8 cellular contexts compared by ENCODE assay signal in the genomic region with DNA sequence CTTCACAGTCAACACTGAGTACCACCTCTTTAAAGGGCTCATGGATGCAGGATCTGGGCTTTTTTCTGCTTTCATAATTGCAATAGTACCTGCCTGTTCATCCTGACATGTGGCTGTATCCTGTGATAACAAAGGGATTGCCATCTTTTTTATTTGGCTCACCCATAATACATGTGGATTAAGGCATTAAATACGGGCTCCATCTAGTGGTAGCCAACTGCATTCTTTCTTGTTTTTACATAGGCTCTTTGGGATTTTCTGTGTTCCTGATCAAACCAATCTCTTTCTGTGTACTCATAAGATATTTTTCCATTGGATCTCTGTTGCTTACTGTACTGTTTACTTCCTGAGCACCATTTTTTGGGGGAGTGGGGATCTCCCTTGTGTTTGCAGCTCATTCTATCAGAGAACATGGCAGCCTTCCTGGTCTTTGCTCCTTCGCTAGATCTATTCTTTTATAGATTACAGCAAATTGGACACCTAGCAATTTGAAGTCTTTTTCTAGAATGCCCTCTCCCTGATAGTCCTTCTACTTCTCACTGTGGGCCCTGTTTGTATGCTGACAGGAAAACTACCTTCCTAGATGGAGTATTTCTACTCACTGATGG.
DNase-seq lines count a peak whose midpoint lies in the region; ATAC-seq and TF ChIP-seq lines count a peak whose summit lies in the region.

No MANE protein-coding gene starts in this region.

- H3K4me1 Mint-ChIP-seq in MCF 10A (ENCODE audit: insufficient read depth, unreplicated experiment): no peaks in the 10 kb centered on the region
- no peaks in the 10 kb centered on the region for H3K4me1 Mint-ChIP-seq in activated T-cell treated with anti-CD3 and anti-CD28 coated beads, Interleukin-2, amount 50 U/mL, for 4 hours (ENCODE audit: low read depth)

- H3K36me3 Mint-ChIP-seq in MCF 10A (ENCODE audit: insufficient read depth, unreplicated experiment): no peaks in the 10 kb centered on the region
- H3K36me3 Mint-ChIP-seq in activated T-cell treated with anti-CD3 and anti-CD28 coated beads, Interleukin-2, amount 50 U/mL, for 4 hours (ENCODE audit: insufficient read depth): no peaks in the 10 kb centered on the region

- CTCF ChIA-PET in MCF 10A (lab: Yijun Ruan, JAX): interaction anchor here (0.5 to 2.9 kb wide), 3 partner anchors 482 to 654 kb away, joined by 3 to 19 read pairs (median 5); no protein-coding TSS in a partner anchor

- no peaks in the 10 kb centered on the region for H3K9me3 Mint-ChIP-seq in MCF 10A (ENCODE audit: unreplicated experiment)
- H3K9me3 Mint-ChIP-seq in activated T-cell treated with anti-CD3 and anti-CD28 coated beads, Interleukin-2, amount 50 U/mL, for 4 hours: no peaks in the 10 kb centered on the region

- intact Hi-C loops in MCF 10A (cut with micrococcal nuclease): loop anchor here (1.0 to 10.0 kb wide), 4 partner anchors 334 to 956 kb away; no protein-coding TSS in a partner anchor

- ATAC-seq in activated T-cell treated with anti-CD3 and anti-CD28 coated beads, Interleukin-2, amount 50 U/mL, for 4 hours: no peak

- POLR2A ChIA-PET in MCF 10A (lab: Yijun Ruan, JAX): no interaction called here

- H3K4me3 Mint-ChIP-seq in MCF 10A (ENCODE audit: unreplicated experiment): no peak overlapping the region
- no peak overlapping the region for H3K4me3 Mint-ChIP-seq in activated T-cell treated with anti-CD3 and anti-CD28 coated beads, Interleukin-2, amount 50 U/mL, for 4 hours

- peak; percentile 36 for TF ChIP-seq CTCF in HFF-Myc (IDR thresholded peaks at IDR 0.05; ENCODE audit: low read depth, low read length, missing control alignments)
- TF ChIP-seq CTCF in MCF 10A (IDR thresholded peaks at IDR 0.05; ENCODE audit: unreplicated experiment): peak; percentile 67

- no TSS peak for BruUV-seq in MCF 10A (replicated peaks; lab: Mats Ljungman, UMichigan)

- H3K4me3 ChIP-seq in HFF-Myc (replicated peaks; ENCODE audit: low read depth, low read length): no peak overlapping the region

- no peak overlapping the region for H3K27ac Mint-ChIP-seq in MCF 10A (ENCODE audit: low read depth, unreplicated experiment)

- peak; percentile 61 for DNase-seq in COLO829 (ENCODE audit: low spot score)
- peak; percentile 3 for DNase-seq in HFF-Myc (ENCODE audit: extremely low read depth, low read depth)
- peak; percentile 11 for DNase-seq in NCI-H226
- peak; percentile 51 for DNase-seq in MCF 10A (ENCODE audit: unreplicated experiment)
- peak; percentile 30 to 38 for DNase-seq in lung microvascular endothelial cell (ENCODE audit: low read depth in 2 of 2)
- no peak for DNase-seq in central memory CD4-positive, alpha-beta T cell
- DNase-seq in activated T-cell treated with anti-CD3 and anti-CD28 coated beads, Interleukin-2, amount 50 U/mL, for 4 hours: no peak
- no peak for DNase-seq in stimulated activated CD8-positive, alpha-beta memory T cell treated with anti-CD3 and anti-CD28 coated beads, Interleukin-4, amount 100 ng/mL, for 48 hours

- no peaks in the 10 kb centered on the region for H3K27me3 Mint-ChIP-seq in MCF 10A (ENCODE audit: insufficient read depth, unreplicated experiment)
- H3K27me3 Mint-ChIP-seq in activated T-cell treated with anti-CD3 and anti-CD28 coated beads, Interleukin-2, amount 50 U/mL, for 4 hours (ENCODE audit: low read depth): no peaks in the 10 kb centered on the region

Comparison
In these comparisons a context has a peak if more than half of its experiments do, and no peak if none do; other contexts are left out.
1. DNase-seq: peak in COLO829 (single experiment), HFF-Myc (single experiment), NCI-H226 (single experiment), MCF 10A (single experiment) and lung microvascular endothelial cell (2 of 2); none in central memory CD4-positive, alpha-beta T cell (single experiment), activated T-cell treated with anti-CD3 and anti-CD28 coated beads, Interleukin-2, amount 50 U/mL, for 4 hours (single experiment) and stimulated activated CD8-positive, alpha-beta memory T cell treated with anti-CD3 and anti-CD28 coated beads, Interleukin-4, amount 100 ng/mL, for 48 hours (single experiment).